In the genomic region with DNA sequence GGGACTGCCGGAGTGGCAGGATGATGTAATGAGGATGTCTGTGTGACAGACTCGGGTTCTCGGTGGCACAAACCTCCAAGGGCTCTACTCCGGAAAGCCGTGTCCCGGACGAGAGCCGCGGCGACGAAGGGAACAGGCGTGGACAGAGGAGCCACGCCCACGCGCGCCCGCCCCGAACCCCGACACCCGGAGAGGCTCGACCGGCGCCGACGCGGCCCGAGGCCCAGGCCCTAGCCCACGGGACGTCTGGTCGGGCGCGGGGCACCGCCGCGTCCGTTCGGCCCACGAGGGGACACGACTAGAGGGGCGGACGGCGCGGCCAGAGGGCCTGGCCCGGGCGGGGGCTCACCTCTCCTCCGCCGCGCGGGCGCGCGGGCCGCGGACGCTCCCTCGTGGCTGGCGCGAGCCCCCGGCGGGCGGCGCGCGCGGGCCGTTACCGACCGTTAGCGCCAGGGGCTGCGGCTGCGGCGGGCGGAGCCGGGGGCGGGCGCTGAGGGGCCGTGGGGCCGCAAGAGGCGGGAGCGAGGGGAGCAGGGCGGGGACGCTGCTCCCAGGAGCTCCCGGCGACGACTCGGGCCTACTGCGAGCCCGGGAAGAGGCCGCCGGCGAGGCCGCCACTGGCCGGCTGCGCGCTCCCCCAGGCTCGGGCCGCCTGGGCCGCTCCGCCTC, we compare ENCODE assay signal across 8 cellular contexts. TPM values are rescaled to one million over a fixed set of nuclear protein-coding genes. Genes with fewer than 3 reads are reported as not detected.
DNase-seq lines count a peak whose midpoint lies in the region; ATAC-seq, FAIRE-seq and TF ChIP-seq lines count a peak whose summit lies in the region.

No MANE protein-coding gene starts in this region.

- H3K36me3 ChIP-seq in OCI-LY1 (ENCODE audit: insufficient read depth, low read length) (no peaks in the 10 kb centered on the region; the same call in 1 of the 2 replicates), GM12878 (ENCODE audit: control insufficient read depth in 2 of 2, insufficient read depth in 2 of 2, low read length in 1 of 2) (no peaks in the 10 kb centered on the region), iPS-20b (ENCODE audit: insufficient read depth, low read depth, low read length) (no peaks in the 10 kb centered on the region)

- TF ChIP-seq RAD21 in GM12878 (IDR thresholded peaks at IDR 0.05; ENCODE audit: insufficient read depth, low read depth, low read length), result no peak

- H3K4me2 ChIP-seq in OCI-LY1 (ENCODE audit: low read length) (peak overlapping the region; percentile 52; the same call in 1 of the 2 replicates), GM12878 (ENCODE audit: control insufficient read depth, insufficient read depth) (peak overlapping the region; percentile 71; the same call in 1 of the 2 replicates)

- no TSS peak for BruUV-seq in GM12878 (replicated peaks; lab: Mats Ljungman, UMichigan)

- FAIRE-seq in GM12878 (lab: Jason Lieb, UNC), result no peak
- FAIRE-seq in GM12891 (lab: Jason Lieb, UNC), result no peak

- no peak for TF ChIP-seq EP300 in GM12878 (IDR thresholded peaks at IDR 0.05; ENCODE audit: borderline replicate concordance in 1 of 2, control insufficient read depth in 1 of 2, low read depth in 2 of 2, low read length in 2 of 2)

- SMC1A ChIA-PET in GM12878 (lab: Charles Lee; ENCODE audit: uncharacterized antibody, unreplicated experiment), result no interaction called here

- H4K20me1 ChIP-seq in OCI-LY1 (ENCODE audit: insufficient read depth, low read length) (peaks cover 2% of the 10 kb centered on the region; the same call in 1 of the 2 replicates), GM12878 (ENCODE audit: control insufficient read depth, insufficient read depth) (no peaks in the 10 kb centered on the region)

- POLR2A ChIA-PET in GM12878 (lab: Charles Lee), result no interaction called here

- WGBS in GM12878 (ENCODE audit: insufficient coverage, insufficient replicate concordance, low lambda C conversion rate, missing lambda C conversion rate), result 17% methylated on average over 24 of the region's 99 CpGs

- no peak; the same call in 1 of the 2 replicates for TF ChIP-seq POLR2A in GM12878 (IDR thresholded peaks at IDR 0.05; ENCODE audit: low read depth, low read length)
- no peak for TF ChIP-seq POLR2A in GM12891 (IDR thresholded peaks at IDR 0.05; ENCODE audit: low read depth, low read length)

- H3K4me1 ChIP-seq in OCI-LY1 (ENCODE audit: insufficient read depth, low read length, severe bottlenecking) (peaks cover 27% of the 10 kb centered on the region), GM12878 (ENCODE audit: control insufficient read depth, insufficient read depth, low read length) (peaks cover 3% of the 10 kb centered on the region), iPS-20b (ENCODE audit: insufficient read depth, low read length) (peaks cover 10% of the 10 kb centered on the region; the same call in 1 of the 2 replicates)

- RAD21 ChIA-PET in GM12878 (lab: Charles Lee; ENCODE audit: unreplicated experiment), result no interaction called here

- H3K9me3 ChIP-seq in OCI-LY1 (ENCODE audit: low read length) (no peaks in the 10 kb centered on the region), GM12878 (replicated peaks; ENCODE audit: control insufficient read depth, insufficient read depth, low read length) (peaks cover 6% of the 10 kb centered on the region; the same call in 1 of the 3 replicates), iPS-20b (ENCODE audit: insufficient read depth, low read depth, low read length) (no peaks in the 10 kb centered on the region)

- CTCF ChIA-PET in GM12878 (lab: Yijun Ruan, JAX), result no interaction called here

- H3K27me3 ChIP-seq in OCI-LY1 (ENCODE audit: insufficient read depth, low read length), result no peaks in the 10 kb centered on the region
- H3K27me3 ChIP-seq in GM12878 (replicated peaks in 1 of 2; ENCODE audit: control insufficient read depth in 2 of 2, insufficient read depth in 2 of 2, low read length in 1 of 2), result peaks cover 0 to 10% of the 10 kb centered on the region in 2 experiments; a peak in 3 of 4 replicates
- peaks cover 72% of the 10 kb centered on the region for H3K27me3 ChIP-seq in iPS-20b (ENCODE audit: insufficient read depth, low read length)

- ATAC-seq in GM19025 (IDR thresholded peaks at IDR 0.05; ENCODE audit: low read depth, unreplicated experiment) (peak; percentile 56), HG03139 (IDR thresholded peaks at IDR 0.05; ENCODE audit: unreplicated experiment) (peak; percentile 30), GM12878 (peak; percentile 51)

- H3K9ac ChIP-seq in OCI-LY1 (ENCODE audit: low read length) (peak overlapping the region; percentile 80), GM12878 (ENCODE audit: control insufficient read depth, insufficient read depth, low read length) (peak overlapping the region; percentile 50), iPS-20b (ENCODE audit: low read depth, low read length) (no peak overlapping the region)

- H3K4me3 ChIP-seq in OCI-LY1 (ENCODE audit: low read depth, low read length, poor library complexity, severe bottlenecking) (peak overlapping the region; percentile 69), GM12878 (peak overlapping the region; percentile 67; the same call in 1 of the 2 replicates), iPS-20b (ENCODE audit: low read length) (peak overlapping the region; percentile 89; the same call in 1 of the 2 replicates)

- H2AFZ ChIP-seq in OCI-LY1 (ENCODE audit: low read length) (no peak overlapping the region), GM12878 (ENCODE audit: control insufficient read depth, low read depth, low read length) (peak overlapping the region; percentile 72; the same call in 1 of the 2 replicates)

- H3F3A ChIP-seq in OCI-LY1 (ENCODE audit: insufficient read depth, low read length), result no peaks in the 10 kb centered on the region

- peak; percentile 56 for DNase-seq in COR-L47 (lab: John Stamatoyannopoulos, UW)
- no peak for DNase-seq in GM12878 (ENCODE audit: low read depth, low spot score)
- peak; percentile 35 for DNase-seq in stimulated activated CD4-positive, alpha-beta T cell treated with anti-CD3 and anti-CD28 coated beads, Interleukin-1b, Interleukin-23, amount 100 ng/mL, for 48 hours
- no peak for DNase-seq in GM12891 (ENCODE audit: insufficient read length, low spot score)

- intact Hi-C loops in GM12878 (cut with micrococcal nuclease; ENCODE audit: unreplicated experiment), result no loop called here

- no peaks in the 10 kb centered on the region for H3K9me2 ChIP-seq in OCI-LY1 (ENCODE audit: low read depth, low read length)

- H3K79me2 ChIP-seq in OCI-LY1 (ENCODE audit: insufficient read depth, low read length) (no peaks in the 10 kb centered on the region), GM12878 (ENCODE audit: control insufficient read depth, insufficient read depth, low read length) (no peaks in the 10 kb centered on the region)

- H3K27ac ChIP-seq in OCI-LY1 (ENCODE audit: low read depth, low read length, poor library complexity, severe bottlenecking) (no peak overlapping the region), GM12878 (ENCODE audit: control insufficient read depth, insufficient read depth) (no peak overlapping the region; the same call in 1 of the 2 replicates), iPS-20b (ENCODE audit: low read length) (no peak overlapping the region)

- TF ChIP-seq CTCF in OCI-LY1 (IDR thresholded peaks at IDR 0.05; ENCODE audit: low read length) (no peak), GM12878 (IDR thresholded peaks at IDR 0.05 in 2 of 3, conservative IDR thresholded peaks at IDR 0.05 in 1 of 3; ENCODE audit: control insufficient read depth in 2 of 3, extremely low read depth in 1 of 3, insufficient read depth in 1 of 3, low read depth in 3 of 3, low read length in 3 of 3) (no peak)

- in situ Hi-C loops in GM12878 (cut with MboI), result no loop called here

TF ChIP-seq in GM12891, 5 proteins besides CTCF, POLR2A, EP300 and RAD21:
- TF ChIP-seq POU2F2 (IDR thresholded peaks at IDR 0.05; ENCODE audit: low read depth, low read length) (no peak), TAF1 (IDR thresholded peaks at IDR 0.05; ENCODE audit: low read depth, low read length) (no peak), SPI1 (IDR thresholded peaks at IDR 0.05; ENCODE audit: low read depth, low read length) (no peak), POLR2AphosphoS5 (IDR thresholded peaks at IDR 0.05; ENCODE audit: low read depth, low read length) (no peak), PAX5 (IDR thresholded peaks at IDR 0.05; ENCODE audit: insufficient read depth, low read length, severe bottlenecking) (no peak)

RNA-seq across cellular contexts. Expression of a gene that starts 2.1 kb away (rescaled TPM):
- total RNA-seq in GM12878 (2013; cell fraction: nucleolus; rRNA removed), result not detected in 2 replicates
- total RNA-seq in GM12878 (2014; rRNA removed) (not detected in 2 replicates), GM12878 (2014; rRNA removed; fragmentation: Illumina TruSeq; extraction: Trizol) (not detected in 2 replicates), GM12878 (2021) (not detected in 2 replicates)
- not detected for polyA plus RNA-seq in GM12878 (2011; ENCODE audit: low read depth)
- polyA plus RNA-seq in GM12878 (2011; rRNA removed) (0.08 TPM in 1 of 2 replicates, not detected in the other), GM12878 (2014; fragmentation: Illumina TruSeq; extraction: Trizol) (not detected in 2 replicates), GM12878 (2014; fragmentation: Nextera tagmentation; extraction: Ambion mirVana) (not detected), GM12878 (2014; rRNA removed) (not detected in 2 replicates), GM12878 (2016; fragmentation: Nextera tagmentation; extraction: Ambion mirVana) (not detected)
- 0.10 TPM in 1 of 2 replicates, not detected in the other for polyA plus RNA-seq in GM12878 (2011; cell fraction: cytosol; rRNA removed)
- polyA plus RNA-seq in GM12878 (2011; cell fraction: nucleus; rRNA removed), result 0.28 and 0.47 TPM in 2 replicates
- not detected in 2 replicates for polyA plus RNA-seq in GM12878 (2012)
- polyA minus RNA-seq in GM12878 (2011; rRNA and poly(A)+ RNA removed), result not detected in 2 replicates
- not detected in 2 replicates for polyA minus RNA-seq in GM12878 (2011; cell fraction: cytosol; rRNA and poly(A)+ RNA removed)
- polyA minus RNA-seq in GM12878 (2011; cell fraction: nucleus; rRNA and poly(A)+ RNA removed), result not detected in 2 replicates
- polyA plus RNA-seq in GM12891 (2012; ENCODE audit: low read depth, missing spikeins), result not detected

Comparison
In these comparisons a context has a peak if more than half of its experiments do, and no peak if none do; other contexts are left out.
1. DNase-seq: peak in COR-L47 (single experiment) and stimulated activated CD4-positive, alpha-beta T cell treated with anti-CD3 and anti-CD28 coated beads, Interleukin-1b, Interleukin-23, amount 100 ng/mL, for 48 hours (single experiment); none in GM12878 (single experiment) and GM12891 (single experiment).
2. Peak in every context shown above with its lines, with median percentiles within 50 percentile points of each other: ATAC-seq and H3K4me3 ChIP-seq.